13 cellular contexts compared by ENCODE assay signal in genomic region chr2:177207101-177207500, GRCh38. TPM values are rescaled to one million over a fixed set of nuclear protein-coding genes. Genes with fewer than 3 reads are reported as not detected.
DNase-seq lines count a peak whose midpoint lies in the region; ATAC-seq lines count a peak whose summit lies in the region.
"Had no signal": no experiment of that assay in that cellular context is flagged by ENCODE, and none has a peak within 500 bp of the region (broad histone marks: within the 10 kb centered on the region; RNA-seq: fewer than 3 reads in every experiment).

No MANE protein-coding gene starts in this region.

- H3K4me3 Mint-ChIP-seq in activated CD4-positive, alpha-beta T cell treated with anti-CD3 and anti-CD28 coated beads, Interleukin-2, amount 10 ng/mL, durations not matched to agents 24 days and 14 days, result no peak overlapping the region
- H3K4me3 Mint-ChIP-seq in stimulated activated memory B cell treated with anti-CD40 and anti-IgM and Interleukin-4, amounts not matched to agents 10 μg/mL and 1 μg/mL and 100 μg/mL, for 72 hours, result no peak overlapping the region
- no peak overlapping the region for H3K4me3 Mint-ChIP-seq in activated CD4-positive, alpha-beta memory T cell treated with anti-CD3 and anti-CD28 coated beads for 36 hours
- H3K4me3 Mint-ChIP-seq: endodermal cell had no signal

- ATAC-seq in GM21529 (IDR thresholded peaks at IDR 0.05; ENCODE audit: unreplicated experiment), result peak; percentile 78
- peak; percentile 37 for ATAC-seq in HG03139 (IDR thresholded peaks at IDR 0.05; ENCODE audit: unreplicated experiment)
- ATAC-seq in stimulated activated memory B cell treated with anti-CD40 and anti-IgM and Interleukin-4, amounts not matched to agents 10 μg/mL and 1 μg/mL and 100 μg/mL, for 72 hours, result peak; percentile 61

- peaks cover 7% of the 10 kb centered on the region for H3K36me3 Mint-ChIP-seq in activated CD4-positive, alpha-beta T cell treated with anti-CD3 and anti-CD28 coated beads, Interleukin-2, amount 10 ng/mL, durations not matched to agents 24 days and 14 days (ENCODE audit: low read depth)
- no peaks in the 10 kb centered on the region for H3K36me3 Mint-ChIP-seq in stimulated activated memory B cell treated with anti-CD40 and anti-IgM and Interleukin-4, amounts not matched to agents 10 μg/mL and 1 μg/mL and 100 μg/mL, for 72 hours
- H3K36me3 Mint-ChIP-seq in activated CD4-positive, alpha-beta memory T cell treated with anti-CD3 and anti-CD28 coated beads for 36 hours, result peaks cover 4% of the 10 kb centered on the region

- H3K27me3 Mint-ChIP-seq in activated CD4-positive, alpha-beta T cell treated with anti-CD3 and anti-CD28 coated beads, Interleukin-2, amount 10 ng/mL, durations not matched to agents 24 days and 14 days, result no peaks in the 10 kb centered on the region
- no peaks in the 10 kb centered on the region for H3K27me3 Mint-ChIP-seq in stimulated activated memory B cell treated with anti-CD40 and anti-IgM and Interleukin-4, amounts not matched to agents 10 μg/mL and 1 μg/mL and 100 μg/mL, for 72 hours
- no peaks in the 10 kb centered on the region for H3K27me3 Mint-ChIP-seq in activated CD4-positive, alpha-beta memory T cell treated with anti-CD3 and anti-CD28 coated beads for 36 hours

- CTCF ChIA-PET in activated CD4-positive, alpha-beta memory T cell treated with anti-CD3 and anti-CD28 coated beads for 36 hours (lab: Charles Lee), result no interaction called here

- POLR2A ChIA-PET in activated CD4-positive, alpha-beta memory T cell treated with anti-CD3 and anti-CD28 coated beads for 36 hours (lab: Charles Lee), result no interaction called here

- H3K4me1 Mint-ChIP-seq in activated CD4-positive, alpha-beta T cell treated with anti-CD3 and anti-CD28 coated beads, Interleukin-2, amount 10 ng/mL, durations not matched to agents 24 days and 14 days, result peaks cover 22% of the 10 kb centered on the region
- peaks cover 24% of the 10 kb centered on the region for H3K4me1 Mint-ChIP-seq in stimulated activated memory B cell treated with anti-CD40 and anti-IgM and Interleukin-4, amounts not matched to agents 10 μg/mL and 1 μg/mL and 100 μg/mL, for 72 hours
- H3K4me1 Mint-ChIP-seq in activated CD4-positive, alpha-beta memory T cell treated with anti-CD3 and anti-CD28 coated beads for 36 hours (ENCODE audit: low read depth), result peaks cover 23% of the 10 kb centered on the region

- peak overlapping the region; percentile 54 for H3K27ac Mint-ChIP-seq in activated CD4-positive, alpha-beta T cell treated with anti-CD3 and anti-CD28 coated beads, Interleukin-2, amount 10 ng/mL, durations not matched to agents 24 days and 14 days
- H3K27ac Mint-ChIP-seq in stimulated activated memory B cell treated with anti-CD40 and anti-IgM and Interleukin-4, amounts not matched to agents 10 μg/mL and 1 μg/mL and 100 μg/mL, for 72 hours, result peak overlapping the region; percentile 67
- H3K27ac Mint-ChIP-seq in activated CD4-positive, alpha-beta memory T cell treated with anti-CD3 and anti-CD28 coated beads for 36 hours, result no peak overlapping the region
- H3K27ac Mint-ChIP-seq: endodermal cell had no signal

- intact Hi-C loops in activated CD4-positive, alpha-beta T cell treated with anti-CD3 and anti-CD28 coated beads, Interleukin-2, amount 10 ng/mL, durations not matched to agents 24 days and 14 days (cut with micrococcal nuclease), result no loop called here
- intact Hi-C loops in activated CD4-positive, alpha-beta memory T cell treated with anti-CD3 and anti-CD28 coated beads for 36 hours (cut with micrococcal nuclease), result no loop called here

- H3K9me3 Mint-ChIP-seq in activated CD4-positive, alpha-beta T cell treated with anti-CD3 and anti-CD28 coated beads, Interleukin-2, amount 10 ng/mL, durations not matched to agents 24 days and 14 days, result no peaks in the 10 kb centered on the region
- H3K9me3 Mint-ChIP-seq in stimulated activated memory B cell treated with anti-CD40 and anti-IgM and Interleukin-4, amounts not matched to agents 10 μg/mL and 1 μg/mL and 100 μg/mL, for 72 hours, result no peaks in the 10 kb centered on the region
- no peaks in the 10 kb centered on the region for H3K9me3 Mint-ChIP-seq in activated CD4-positive, alpha-beta memory T cell treated with anti-CD3 and anti-CD28 coated beads for 36 hours

- DNase-seq in activated CD4-positive, alpha-beta T cell treated with anti-CD3 and anti-CD28 coated beads, Interleukin-2, amount 10 ng/mL, durations not matched to agents 24 days and 14 days, result no peak
- no peak for DNase-seq in activated CD4-positive, alpha-beta T cell treated with anti-CD3 and anti-CD28 coated beads, Interleukin-2, amount 50 U/mL, for 48 hours
- no peak for DNase-seq in NCI-H526 (lab: John Stamatoyannopoulos, UW)
- no peak for DNase-seq in activated CD4-positive, alpha-beta memory T cell treated with anti-CD3 and anti-CD28 coated beads for 36 hours
- DNase-seq in stimulated activated CD4-positive, alpha-beta T cell treated with anti-CD3 and anti-CD28 coated beads, Interleukin-15, amount 100 ng/mL, for 24 hours, result no peak
- DNase-seq: activated CD4-positive, alpha-beta T cell treated with anti-CD3 and anti-CD28 coated beads for 4 hours; amniotic stem cell; endodermal cell; NCI-H2029; stimulated activated CD8-positive, alpha-beta memory T cell treated with anti-CD3 and anti-CD28 coated beads, Interleukin-4, amount 100 ng/mL, for 48 hours had no signal

RNA-seq across cellular contexts. Expression of gene HNRNPA3, which starts 5.5 kb away (rescaled TPM):
- 333 and 336 TPM in 2 replicates for total RNA-seq in activated CD4-positive, alpha-beta T cell treated with anti-CD3 and anti-CD28 coated beads, Interleukin-2, amount 10 ng/mL, durations not matched to agents 24 days and 14 days
- total RNA-seq in activated CD4-positive, alpha-beta memory T cell treated with anti-CD3 and anti-CD28 coated beads for 36 hours, result 100 to 1,000 TPM; 303 to 311 TPM

RNA-seq across cellular contexts. Expression of gene NFE2L2, which starts 57.4 kb away (rescaled TPM):
- 63.5 and 63.7 TPM in 2 replicates for total RNA-seq in activated CD4-positive, alpha-beta T cell treated with anti-CD3 and anti-CD28 coated beads, Interleukin-2, amount 10 ng/mL, durations not matched to agents 24 days and 14 days
- total RNA-seq in activated CD4-positive, alpha-beta memory T cell treated with anti-CD3 and anti-CD28 coated beads for 36 hours, result 10 to 100 TPM; 51.3 to 52.0 TPM
